16 cellular contexts compared by ENCODE assay signal in genomic region chr20:24465730-24466129, GRCh38. TPM values are rescaled to one million over a fixed set of nuclear protein-coding genes. Genes with fewer than 3 reads are reported as not detected.
DNase-seq lines count a peak whose midpoint lies in the region; ATAC-seq and TF ChIP-seq lines count a peak whose summit lies in the region.
"Had no signal": no experiment of that assay in that cellular context is flagged by ENCODE, and none has a peak within 500 bp of the region (broad histone marks: within the 10 kb centered on the region; RNA-seq: fewer than 3 reads in every experiment).

No MANE protein-coding gene starts in this region.

- H3K4me3 ChIP-seq in heart left ventricle = no peak overlapping the region

- H3K36me3 ChIP-seq in heart left ventricle = no peaks in the 10 kb centered on the region

- DNase-seq in G401 (ENCODE audit: low spot score) (peak; percentile 58), anterior cingulate cortex (lab: John Stamatoyannopoulos, UW) (peak in 44 of 58 donors; percentile 14 to 80 (median 46)), heart left ventricle (peak in 4 of 5 donors; percentile 65 to 85 (median 79)), putamen (ENCODE audit: low spot score) (peak; percentile 80), glutamatergic neuron (no peak)
- no peak for DNase-seq in activated CD4-positive, alpha-beta memory T cell treated with anti-CD3 and anti-CD28 coated beads, Interleukin-2, amount 10 ng/mL, durations not matched to agents 7 days and 5 days
- no peak for DNase-seq in stimulated activated naive CD4-positive, alpha-beta T cell (lab: John Stamatoyannopoulos, UW)
- DNase-seq: activated CD4-positive, alpha-beta T cell treated with anti-CD3 and anti-CD28 coated beads, Interleukin-2, amount 10 ng/mL, durations not matched to agents 24 days and 14 days; activated gamma-delta T cell treated with Interleukin-2 at 50 U/mL for 16 hours; CD4-positive, CD25-positive, alpha-beta regulatory T cell; foreskin melanocyte; NCI-H1417; NK-92 treated with Interleukin-12 subunit alpha and Interleukin-12 subunit beta, amount 100 ng/mL, for 24 hours; stimulated activated CD4-positive, alpha-beta T cell treated with anti-CD3 and anti-CD28 coated beads, Interleukin-1b, Interleukin-23, amount 100 ng/mL, for 48 hours had no signal

- H3K4me1 Mint-ChIP-seq in glutamatergic neuron (ENCODE audit: low read depth, unreplicated experiment) = peaks cover 30% of the 10 kb centered on the region
- no peaks in the 10 kb centered on the region for H3K4me1 Mint-ChIP-seq in activated CD4-positive, alpha-beta memory T cell treated with anti-CD3 and anti-CD28 coated beads, Interleukin-2, amount 10 ng/mL, durations not matched to agents 7 days and 5 days
- H3K4me1 Mint-ChIP-seq: activated CD4-positive, alpha-beta T cell treated with anti-CD3 and anti-CD28 coated beads, Interleukin-2, amount 10 ng/mL, durations not matched to agents 24 days and 14 days; stimulated activated effector memory CD8-positive, alpha-beta T cell treated with anti-CD3 and anti-CD28 coated beads, Interleukin-12 subunit alpha, Interleukin-12 subunit beta, amount 100 ng/mL, for 72 hours had no signal

- peaks cover 5% of the 10 kb centered on the region for H3K27me3 Mint-ChIP-seq in glutamatergic neuron (ENCODE audit: unreplicated experiment)
- H3K27me3 Mint-ChIP-seq in activated CD4-positive, alpha-beta memory T cell treated with anti-CD3 and anti-CD28 coated beads, Interleukin-2, amount 10 ng/mL, durations not matched to agents 7 days and 5 days = peaks cover 35% of the 10 kb centered on the region

- H3K9me3 ChIP-seq in heart left ventricle = no peaks in the 10 kb centered on the region

- H3K27ac Mint-ChIP-seq in glutamatergic neuron (ENCODE audit: unreplicated experiment) = no peak overlapping the region
- no peak overlapping the region for H3K27ac Mint-ChIP-seq in activated CD4-positive, alpha-beta memory T cell treated with anti-CD3 and anti-CD28 coated beads, Interleukin-2, amount 10 ng/mL, durations not matched to agents 7 days and 5 days
- H3K27ac Mint-ChIP-seq: activated CD4-positive, alpha-beta T cell treated with anti-CD3 and anti-CD28 coated beads, Interleukin-2, amount 10 ng/mL, durations not matched to agents 24 days and 14 days; CD4-positive, CD25-positive, alpha-beta regulatory T cell; stimulated activated effector memory CD8-positive, alpha-beta T cell treated with anti-CD3 and anti-CD28 coated beads, Interleukin-12 subunit alpha, Interleukin-12 subunit beta, amount 100 ng/mL, for 72 hours had no signal

- 27 to 62% (median 37%) methylated on average over 3 of the region's 3 CpGs for WGBS in heart left ventricle, 4 donors

- peaks cover 0 to 28% (median 0%) of the 10 kb centered on the region in 12 donors for H3K4me1 ChIP-seq in heart left ventricle

- CTCF ChIA-PET in activated CD4-positive, alpha-beta memory T cell treated with anti-CD3 and anti-CD28 coated beads, Interleukin-2, amount 10 ng/mL, durations not matched to agents 7 days and 5 days (lab: Charles Lee) = interaction anchor here (0.6 kb wide), 1 partner anchor 196 kb away, joined by 6 read pairs; no protein-coding TSS in a partner anchor

- H3K9me3 Mint-ChIP-seq in glutamatergic neuron (ENCODE audit: unreplicated experiment) = peaks cover 9% of the 10 kb centered on the region
- H3K9me3 Mint-ChIP-seq in activated CD4-positive, alpha-beta memory T cell treated with anti-CD3 and anti-CD28 coated beads, Interleukin-2, amount 10 ng/mL, durations not matched to agents 7 days and 5 days = no peaks in the 10 kb centered on the region
- H3K9me3 Mint-ChIP-seq: activated CD4-positive, alpha-beta T cell treated with anti-CD3 and anti-CD28 coated beads, Interleukin-2, amount 10 ng/mL, durations not matched to agents 24 days and 14 days; CD4-positive, CD25-positive, alpha-beta regulatory T cell; stimulated activated effector memory CD8-positive, alpha-beta T cell treated with anti-CD3 and anti-CD28 coated beads, Interleukin-12 subunit alpha, Interleukin-12 subunit beta, amount 100 ng/mL, for 72 hours had no signal

- intact Hi-C loops in heart left ventricle (cut with DNase I) = loop anchor here in 3 of 10 donors (5.0 to 10.0 kb wide), 2 partner anchors 37 to 319 kb away; no protein-coding TSS in a partner anchor

- no peak for TF ChIP-seq CTCF in heart left ventricle (IDR thresholded peaks at IDR 0.05)
- TF ChIP-seq CTCF in glutamatergic neuron (IDR thresholded peaks at IDR 0.05; ENCODE audit: partially characterized antibody, unreplicated experiment) = no peak

- in situ Hi-C loops in G401 (cut with HindIII; ENCODE audit: low sequenced_read_pairs) = no loop called here

- ATAC-seq in heart left ventricle (peak; percentile 77 to 85 (median 78)), GM21723 (IDR thresholded peaks at IDR 0.05; ENCODE audit: unreplicated experiment) (no peak)
- ATAC-seq: stimulated activated effector memory CD8-positive, alpha-beta T cell treated with anti-CD3 and anti-CD28 coated beads, Interleukin-12 subunit alpha, Interleukin-12 subunit beta, amount 100 ng/mL, for 72 hours had no signal

- H3K36me3 Mint-ChIP-seq in glutamatergic neuron (ENCODE audit: unreplicated experiment) = no peaks in the 10 kb centered on the region
- no peaks in the 10 kb centered on the region for H3K36me3 Mint-ChIP-seq in activated CD4-positive, alpha-beta memory T cell treated with anti-CD3 and anti-CD28 coated beads, Interleukin-2, amount 10 ng/mL, durations not matched to agents 7 days and 5 days (ENCODE audit: low read depth)
- H3K36me3 Mint-ChIP-seq: CD4-positive, CD25-positive, alpha-beta regulatory T cell; stimulated activated effector memory CD8-positive, alpha-beta T cell treated with anti-CD3 and anti-CD28 coated beads, Interleukin-12 subunit alpha, Interleukin-12 subunit beta, amount 100 ng/mL, for 72 hours had no signal

- peak overlapping the region in 11 of 12 donors; percentile 30 to 81 (median 62) for H3K27ac ChIP-seq in heart left ventricle

- H3K27me3 ChIP-seq in heart left ventricle = peaks cover 0 to 29% (median 7%) of the 10 kb centered on the region in 9 donors

- no peak overlapping the region for H3K4me3 Mint-ChIP-seq in glutamatergic neuron (ENCODE audit: unreplicated experiment)
- H3K4me3 Mint-ChIP-seq in activated CD4-positive, alpha-beta memory T cell treated with anti-CD3 and anti-CD28 coated beads, Interleukin-2, amount 10 ng/mL, durations not matched to agents 7 days and 5 days = no peak overlapping the region
- H3K4me3 Mint-ChIP-seq: activated CD4-positive, alpha-beta T cell treated with anti-CD3 and anti-CD28 coated beads, Interleukin-2, amount 10 ng/mL, durations not matched to agents 24 days and 14 days; stimulated activated effector memory CD8-positive, alpha-beta T cell treated with anti-CD3 and anti-CD28 coated beads, Interleukin-12 subunit alpha, Interleukin-12 subunit beta, amount 100 ng/mL, for 72 hours had no signal

- POLR2A ChIA-PET in activated CD4-positive, alpha-beta memory T cell treated with anti-CD3 and anti-CD28 coated beads, Interleukin-2, amount 10 ng/mL, durations not matched to agents 7 days and 5 days (lab: Charles Lee) = no interaction called here

- no peak for TF ChIP-seq POLR2A in heart left ventricle (IDR thresholded peaks at IDR 0.05)

RNA-seq across cellular contexts. Expression of gene SYNDIG1, which starts 3.7 kb away (rescaled TPM):
- total RNA-seq in G401 (2014; rRNA removed; shearing (Covaris generic)) = not detected in 2 replicates
- total RNA-seq in heart left ventricle = 10 to 100 TPM; 14.1 to 41.8 (median 24.2) TPM
- polyA plus RNA-seq in heart left ventricle = 10 to 100 TPM in 1 of 2 donors, 1 to 10 TPM in 1; 8.4 to 21.7 TPM
- total RNA-seq in glutamatergic neuron (ENCODE audit: unreplicated experiment) = 10.4 TPM
- total RNA-seq in activated CD4-positive, alpha-beta memory T cell treated with anti-CD3 and anti-CD28 coated beads, Interleukin-2, amount 10 ng/mL, durations not matched to agents 7 days and 5 days = not detected
- total RNA-seq: activated CD4-positive, alpha-beta T cell treated with anti-CD3 and anti-CD28 coated beads, Interleukin-2, amount 10 ng/mL, durations not matched to agents 24 days and 14 days; CD4-positive, CD25-positive, alpha-beta regulatory T cell had no signal
- polyA plus RNA-seq: CD4-positive, CD25-positive, alpha-beta regulatory T cell had no signal

Comparison
In these comparisons a context has a peak if more than half of its experiments do, and no peak if none do; other contexts are left out.
1. DNase-seq: peak in G401 (single experiment), anterior cingulate cortex (44 of 58), heart left ventricle (4 of 5) and putamen (single experiment); none in glutamatergic neuron (single experiment), activated CD4-positive, alpha-beta memory T cell treated with anti-CD3 and anti-CD28 coated beads, Interleukin-2, amount 10 ng/mL, durations not matched to agents 7 days and 5 days (single experiment) and stimulated activated naive CD4-positive, alpha-beta T cell (0 of 6).
2. RNA of gene SYNDIG1, which starts 3.7 kb away (total RNA-seq): 14.1 to 41.8 TPM in heart left ventricle and 10.4 TPM in glutamatergic neuron (single experiment); not detected in G401 and not detected in activated CD4-positive, alpha-beta memory T cell treated with anti-CD3 and anti-CD28 coated beads, Interleukin-2, amount 10 ng/mL, durations not matched to agents 7 days and 5 days; every median in the first group is over 10 times any median in the second.